In genomic region chr21:15559612-15560011, GRCh38 we compare ENCODE assay signal across 27 cellular contexts.
"Had no signal": no experiment of that assay in that cellular context is flagged by ENCODE, and none has a peak within 500 bp of the region (broad histone marks: within the 10 kb centered on the region; RNA-seq: fewer than 3 reads in every experiment).

No MANE protein-coding gene starts in this region.

- H3K4me3 Mint-ChIP-seq: dendritic cell treated with granulocyte-macrophage colony-stimulating factor and Interleukin-4, amounts not matched to agents 40 ng/mL and 50 ng/mL, for 4 days; effector memory CD8-positive, alpha-beta T cell; endodermal cell; mesothelial cell of epicardium had no signal

- ATAC-seq: effector memory CD8-positive, alpha-beta T cell; esophagus mucosa; gastrocnemius medialis; heart right ventricle; left colon; left lung; left ventricle myocardium superior; lower lobe of right lung; mucosa of descending colon had no signal

- H3K27ac Mint-ChIP-seq: dendritic cell treated with granulocyte-macrophage colony-stimulating factor and Interleukin-4, amounts not matched to agents 40 ng/mL and 50 ng/mL, for 4 days; effector memory CD8-positive, alpha-beta T cell; endodermal cell; mesothelial cell of epicardium had no signal

- DNase-seq: colonic mucosa; cortex of kidney; effector CD8-positive, alpha-beta T cell; effector memory CD8-positive, alpha-beta T cell; endodermal cell; erythroblast; esophagus squamous epithelium; foreskin fibroblast; foreskin melanocyte; gastrocnemius medialis; glutamatergic neuron; head of caudate nucleus; heart right ventricle; hippocampal formation; left colon; left lung; left ventricle myocardium superior; lower lobe of right lung; mesenchymal stem cell; mucosa of descending colon had no signal

- H3K27ac ChIP-seq: colonic mucosa, epithelial cell of prostate, esophagus squamous epithelium, gastrocnemius medialis, heart right ventricle, left lung, lower lobe of right lung had no signal

- H3K9me3 Mint-ChIP-seq: dendritic cell treated with granulocyte-macrophage colony-stimulating factor and Interleukin-4, amounts not matched to agents 40 ng/mL and 50 ng/mL, for 4 days; effector memory CD8-positive, alpha-beta T cell had no signal

- H3K4me3 ChIP-seq: colonic mucosa, esophagus squamous epithelium, gastrocnemius medialis, heart right ventricle, left lung, lower lobe of right lung, mucosa of descending colon had no signal

- H3K4me1 ChIP-seq: colonic mucosa, esophagus squamous epithelium, gastrocnemius medialis, heart right ventricle, left lung, lower lobe of right lung had no signal

- H3K36me3 ChIP-seq: colonic mucosa, esophagus squamous epithelium, gastrocnemius medialis, heart right ventricle, left lung, lower lobe of right lung had no signal

- H3K27me3 Mint-ChIP-seq: dendritic cell treated with granulocyte-macrophage colony-stimulating factor and Interleukin-4, amounts not matched to agents 40 ng/mL and 50 ng/mL, for 4 days had no signal

- H3K9me3 ChIP-seq: colonic mucosa, esophagus squamous epithelium, gastrocnemius medialis, left lung, lower lobe of right lung, mucosa of descending colon had no signal

- H3K27me3 ChIP-seq: colonic mucosa, esophagus squamous epithelium, gastrocnemius medialis, heart right ventricle, left lung had no signal

- FAIRE-seq: endometrium, islet of Langerhans, keratinocyte had no signal
